ENCODE assay signal across 1 cellular context in the genomic region with DNA sequence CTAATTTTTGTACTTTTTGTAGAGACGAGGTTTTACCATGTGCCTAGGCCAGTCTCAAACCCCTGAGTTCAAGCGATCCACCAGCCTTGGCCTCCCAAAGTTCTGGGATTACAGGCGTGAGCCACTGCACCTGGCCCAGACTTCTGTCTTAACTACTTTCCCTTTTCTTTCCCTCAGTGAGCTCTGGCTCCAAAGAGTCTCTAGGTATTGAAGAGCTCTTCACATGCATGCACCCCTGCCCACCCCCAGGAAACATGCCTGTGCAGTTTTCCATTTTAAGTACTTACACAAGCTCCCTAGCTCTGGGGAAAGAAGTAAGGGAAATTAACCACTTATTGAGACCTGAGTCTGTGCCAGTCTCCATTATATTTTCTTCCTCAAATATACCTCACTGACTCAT.
TF ChIP-seq lines count a peak whose summit lies in the region.

No MANE protein-coding gene starts in this region.

TF ChIP-seq in HepG2, 621 proteins besides CTCF, POLR2A, EP300 and RAD21:
- TF ChIP-seq JUN (CRISPR knock-in tag; IDR thresholded peaks at IDR 0.05): no peak
